ENCODE assay signal across 25 cellular contexts in genomic region chr6:4958624-4959023, GRCh38.
"Had no signal": no experiment of that assay in that cellular context is flagged by ENCODE, and none has a peak within 500 bp of the region (broad histone marks: within the 10 kb centered on the region; RNA-seq: fewer than 3 reads in every experiment).

No MANE protein-coding gene starts in this region.

- H3K4me1 ChIP-seq: esophagus squamous epithelium, left ventricle myocardium inferior, lower lobe of right lung had no signal

- H3K4me3 ChIP-seq: coronary artery, dorsolateral prefrontal cortex, esophagus squamous epithelium, gastrocnemius medialis, heart right ventricle, left ventricle myocardium inferior, lower lobe of right lung had no signal

- H3K27ac ChIP-seq: coronary artery, dorsolateral prefrontal cortex, epithelial cell of prostate, esophagus squamous epithelium, gastrocnemius medialis, heart right ventricle, left ventricle myocardium inferior, lower lobe of right lung had no signal

- FAIRE-seq: colon, endometrium, kidney had no signal

- ATAC-seq: effector memory CD8-positive, alpha-beta T cell; heart right ventricle; lower lobe of right lung; naive thymus-derived CD4-positive, alpha-beta T cell had no signal

- H3K9me3 ChIP-seq: esophagus squamous epithelium, gastrocnemius medialis, heart right ventricle, left ventricle myocardium inferior, lower lobe of right lung had no signal

- DNase-seq: dermis blood vessel endothelial cell; dorsolateral prefrontal cortex; effector CD8-positive, alpha-beta T cell; effector memory CD8-positive, alpha-beta T cell; endodermal cell; erythroblast; esophagus squamous epithelium; foreskin fibroblast; foreskin melanocyte; gastrocnemius medialis; glutamatergic neuron; head of caudate nucleus; heart right ventricle; hippocampal formation; islet precursor cell; kidney; kidney glomerular epithelial cell; left ventricle myocardium inferior; lower lobe of right lung; mesenchymal stem cell; naive thymus-derived CD4-positive, alpha-beta T cell had no signal

- H3K27me3 ChIP-seq: dorsolateral prefrontal cortex, gastrocnemius medialis, heart right ventricle had no signal
